27 cellular contexts compared by ENCODE assay signal in the genomic region with DNA sequence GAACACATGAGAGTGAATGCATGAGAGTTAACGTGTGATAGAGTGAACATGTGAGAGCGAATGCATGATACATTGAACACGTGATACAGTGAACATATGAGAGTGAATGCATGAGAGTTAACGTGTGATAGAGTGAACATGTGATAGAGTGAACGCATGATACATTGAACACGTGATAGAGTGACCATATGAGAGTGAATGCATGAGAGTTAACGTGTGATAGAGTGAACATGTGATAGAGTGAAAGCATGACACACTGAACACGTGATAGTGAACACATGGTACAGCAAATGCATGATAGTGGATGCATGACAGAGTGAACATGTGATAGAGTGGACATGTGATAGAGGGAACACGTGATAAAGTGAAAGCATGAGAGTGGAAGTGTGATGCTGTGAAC.
"Had no signal": no experiment of that assay in that cellular context is flagged by ENCODE, and none has a peak within 500 bp of the region (broad histone marks: within the 10 kb centered on the region; RNA-seq: fewer than 3 reads in every experiment).

No MANE protein-coding gene starts in this region.

- H3K27me3 ChIP-seq: adrenal gland, body of pancreas had no signal

- H3K4me3 ChIP-seq: adrenal gland, body of pancreas had no signal

- FAIRE-seq: colon, endometrium, frontal cortex had no signal

- DNase-seq: activated CD4-positive, alpha-beta memory T cell treated with anti-CD3 and anti-CD28 coated beads for 36 hours; activated CD4-positive, alpha-beta T cell treated with anti-CD3 and anti-CD28 coated beads for 36 hours; activated CD4-positive, alpha-beta T cell treated with anti-CD3 and anti-CD28 coated beads, Interleukin-2, amount 10 ng/mL, durations not matched to agents 24 days and 14 days; activated CD4-positive, CD25-positive, alpha-beta regulatory T cell; activated CD4-positive, CD25-positive, alpha-beta regulatory T cell treated with anti-CD3 and anti-CD28 coated beads, Interleukin-2, amount 50 U/mL, for 72 hours; activated CD8-positive, alpha-beta memory T cell treated with anti-CD3 and anti-CD28 coated beads, Interleukin-2, amount 10 ng/mL, durations not matched to agents 7 days and 5 days; activated CD8-positive, alpha-beta memory T cell treated with anti-CD3 and anti-CD28 coated beads, Interleukin-2, amount 50 U/mL, for 4 hours; activated CD8-positive, alpha-beta T cell treated with anti-CD3 and anti-CD28 coated beads, Interleukin-2, amount 10 ng/mL, durations not matched to agents 7 days and 5 days; activated effector memory CD4-positive, alpha-beta T cell treated with anti-CD3 and anti-CD28 coated beads, Interleukin-2, amount 50 U/mL, for 16 hours; activated naive CD4-positive, alpha-beta T cell treated with anti-CD3 and anti-CD28 coated beads for 36 hours; activated naive CD8-positive, alpha-beta T cell treated with anti-CD3 and anti-CD28 coated beads for 36 hours; activated naive CD8-positive, alpha-beta T cell treated with anti-CD3 and anti-CD28 coated beads, Interleukin-2, amount 50 U/mL, for 24 hours; activated T-cell treated with anti-CD3 and anti-CD28 coated beads, Interleukin-2, amount 50 U/mL, for 1 hour; activated T-cell treated with anti-CD3 and anti-CD28 coated beads, Interleukin-2, amount 50 U/mL, for 48 hours; adrenal gland; amygdala; aorta; body of pancreas; caudate nucleus; effector CD8-positive, alpha-beta T cell; foreskin fibroblast; head of caudate nucleus; T-helper 2 cell had no signal

- H3K27ac ChIP-seq: adrenal gland, body of pancreas had no signal

- ATAC-seq: activated CD4-positive, alpha-beta T cell treated with anti-CD3 and anti-CD28 coated beads for 36 hours; activated CD8-positive, alpha-beta memory T cell treated with anti-CD3 and anti-CD28 coated beads, Interleukin-2, amount 10 ng/mL, durations not matched to agents 7 days and 5 days; activated CD8-positive, alpha-beta T cell treated with anti-CD3 and anti-CD28 coated beads, Interleukin-2, amount 10 ng/mL, durations not matched to agents 7 days and 5 days; activated naive CD8-positive, alpha-beta T cell treated with anti-CD3 and anti-CD28 coated beads, Interleukin-2, amount 50 U/mL, for 24 hours; body of pancreas; esophagus mucosa had no signal

- H3K36me3 ChIP-seq: adrenal gland had no signal

- H3K4me1 ChIP-seq: adrenal gland, body of pancreas had no signal

- H3K9me3 ChIP-seq: adrenal gland, body of pancreas had no signal
